Comparison of ENCODE assay signal across 8 cellular contexts in the genomic region with DNA sequence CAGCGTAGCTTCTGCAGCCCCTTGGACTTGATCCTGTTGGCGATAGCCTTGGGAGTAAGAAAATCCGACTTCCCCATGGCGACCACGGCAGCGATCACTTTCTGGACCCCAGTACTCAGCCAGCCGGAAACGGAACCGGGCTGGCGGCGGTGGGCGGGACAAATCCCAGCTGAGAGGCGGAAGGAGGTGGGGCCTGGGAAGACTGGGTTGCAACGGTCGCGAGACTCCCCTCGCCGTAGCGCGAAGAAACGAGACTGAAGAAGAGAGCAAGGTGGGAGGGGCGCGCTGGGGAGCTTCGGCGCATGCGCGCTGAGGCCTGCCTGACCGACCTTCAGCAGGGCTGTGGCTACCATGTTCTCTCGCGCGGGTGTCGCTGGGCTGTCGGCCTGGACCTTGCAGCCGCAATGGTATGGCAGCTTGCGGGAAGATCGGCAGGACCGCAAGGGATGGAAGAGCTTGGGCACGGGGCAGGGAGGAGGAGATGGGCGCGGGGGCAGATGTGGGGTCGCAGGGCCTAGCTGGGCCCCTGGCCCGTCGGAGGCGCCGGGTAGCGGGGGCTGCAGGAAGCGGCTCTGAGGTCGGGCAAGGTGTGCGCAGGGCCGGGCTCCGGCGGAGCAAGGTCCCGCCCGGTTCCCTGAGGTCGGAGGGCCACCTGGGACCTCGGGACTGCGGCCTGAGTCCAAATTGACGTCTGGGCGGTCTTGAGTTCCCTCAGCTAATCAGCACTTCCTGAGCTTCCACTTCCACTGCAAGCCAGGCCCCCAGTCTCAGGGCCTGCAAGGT. TPM values are rescaled to one million over a fixed set of nuclear protein-coding genes. Genes with fewer than 3 reads are reported as not detected.
DNase-seq lines count a peak whose midpoint lies in the region; ATAC-seq and TF ChIP-seq lines count a peak whose summit lies in the region.

TSS of gene ATP5F1C (plus strand) at position 321 of the 783 bp plus-strand sequence. CDS start at position 352, 31 bp downstream.
A gene with protein sequence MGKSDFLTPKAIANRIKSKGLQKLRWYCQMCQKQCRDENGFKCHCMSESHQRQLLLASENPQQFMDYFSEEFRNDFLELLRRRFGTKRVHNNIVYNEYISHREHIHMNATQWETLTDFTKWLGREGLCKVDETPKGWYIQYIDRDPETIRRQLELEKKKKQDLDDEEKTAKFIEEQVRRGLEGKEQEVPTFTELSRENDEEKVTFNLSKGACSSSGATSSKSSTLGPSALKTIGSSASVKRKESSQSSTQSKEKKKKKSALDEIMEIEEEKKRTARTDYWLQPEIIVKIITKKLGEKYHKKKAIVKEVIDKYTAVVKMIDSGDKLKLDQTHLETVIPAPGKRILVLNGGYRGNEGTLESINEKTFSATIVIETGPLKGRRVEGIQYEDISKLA (minus strand): TSS at position 137 of the 783 bp plus-strand sequence. CDS start 60 bp downstream, at position 77.

- peak within 1 kb of the TSS; percentile 81 for H3K9ac ChIP-seq in endodermal cell (ENCODE audit: extremely low read depth, low read length, poor library complexity, severe bottlenecking)

- peaks cover 3% of the 10 kb centered on the region for H3K4me1 ChIP-seq in endodermal cell (ENCODE audit: control insufficient read depth, insufficient read depth, low read length)

- peaks cover 34% of the 10 kb centered on the region for H3K36me3 Mint-ChIP-seq in endodermal cell (ENCODE audit: low read depth)

- 0 to 1% methylated on average over 30 to 59 of the region's 59 CpGs for WGBS in endodermal cell (ENCODE audit: insufficient coverage in 1 of 2, insufficient read length in 1 of 2), 2 experiments

- ATAC-seq in GM21360 (IDR thresholded peaks at IDR 0.05; ENCODE audit: unreplicated experiment), result peak; percentile 97

- DNase-seq in COR-L47 (lab: John Stamatoyannopoulos, UW), result peak; percentile 79
- peak; percentile 99 for DNase-seq in HT-29 (ENCODE audit: low spot score)
- peak; percentile 91 to 95 for DNase-seq in NOMO-1 (lab: John Stamatoyannopoulos, UW; ENCODE audit: unreplicated experiment in 2 of 2)
- peak; percentile 91 to 95 for DNase-seq in activated CD8-positive, alpha-beta memory T cell treated with anti-CD3 and anti-CD28 coated beads for 4 hours (ENCODE audit: low read depth in 2 of 2)
- DNase-seq in endodermal cell, result peak; percentile 99
- DNase-seq in mesenteric fat pad (ENCODE audit: low spot score), result peak; percentile 98
- DNase-seq in stimulated activated CD8-positive, alpha-beta memory T cell treated with anti-CD3 and anti-CD28 coated beads, Interleukin-15, amount 100 ng/mL, for 24 hours (ENCODE audit: low read depth), result peak; percentile 90

- peaks cover 22% of the 10 kb centered on the region for H3K4me1 Mint-ChIP-seq in endodermal cell

- peak within 1 kb of the TSS; percentile 96 for H3K4me3 ChIP-seq in endodermal cell (ENCODE audit: low read length)

- H3K9me3 ChIP-seq in endodermal cell (ENCODE audit: control insufficient read depth, low read length), result no peaks in the 10 kb centered on the region

- TF ChIP-seq CTCF in endodermal cell (conservative IDR thresholded peaks at IDR 0.05), result no peak

- H3K36me3 ChIP-seq in endodermal cell (ENCODE audit: control insufficient read depth, insufficient read depth, low read length), result peaks cover 31% of the 10 kb centered on the region

- H3K27me3 ChIP-seq in endodermal cell (ENCODE audit: control insufficient read depth, insufficient read depth, low read length, poor library complexity, severe bottlenecking), result no peaks in the 10 kb centered on the region

- no peaks in the 10 kb centered on the region for H3K9me3 Mint-ChIP-seq in endodermal cell

- H3K27ac Mint-ChIP-seq in endodermal cell, result no peak within 1 kb of the TSS

- H3K27ac ChIP-seq in endodermal cell (ENCODE audit: low read depth, low read length), result peak within 1 kb of the TSS; percentile 27

- H3K4me3 Mint-ChIP-seq in endodermal cell, result no peak within 1 kb of the TSS

- no peaks in the 10 kb centered on the region for H3K27me3 Mint-ChIP-seq in endodermal cell (ENCODE audit: insufficient read depth)

RNA-seq across cellular contexts. Expression of gene ATP5F1C, which starts in this region (rescaled TPM):
- 145 and 147 TPM in 2 replicates for total RNA-seq in HT-29 (2014; rRNA removed; shearing (Covaris generic))
- total RNA-seq in endodermal cell (100 to 1,000 TPM; 248 to 287 TPM), mesenteric fat pad (206 TPM)
- 220 TPM for polyA plus RNA-seq in endodermal cell (2013, experiment 1 of 2)
- polyA plus RNA-seq in endodermal cell (2013, experiment 2 of 2), result 229 TPM

RNA-seq across cellular contexts. Expression of the second gene that starts in this region (rescaled TPM):
- 3.0 and 3.4 TPM in 2 replicates for total RNA-seq in HT-29 (2014; rRNA removed; shearing (Covaris generic))
- total RNA-seq in endodermal cell (10 to 100 TPM; 17.9 TPM), mesenteric fat pad (10.6 TPM)
- 18.2 TPM for polyA plus RNA-seq in endodermal cell (2013, experiment 1 of 2)
- polyA plus RNA-seq in endodermal cell (2013, experiment 2 of 2), result 22.0 TPM

Comparison
In these comparisons a context has a peak if more than half of its experiments do, and no peak if none do; other contexts are left out.
1. Peak in every context shown above with its lines: DNase-seq, ATAC-seq, H3K4me3 ChIP-seq and H3K27ac ChIP-seq.